In genomic region chr9:626591-626990, GRCh38 we compare ENCODE assay signal across 12 cellular contexts.
DNase-seq lines count a peak whose midpoint lies in the region; ATAC-seq and TF ChIP-seq lines count a peak whose summit lies in the region.
"Had no signal": no experiment of that assay in that cellular context is flagged by ENCODE, and none has a peak within 500 bp of the region (broad histone marks: within the 10 kb centered on the region; RNA-seq: fewer than 3 reads in every experiment).

No MANE protein-coding gene starts in this region.

- TF ChIP-seq POLR2A in testis (IDR thresholded peaks at IDR 0.05), result no peak

- 75 to 80% methylated on average over 3 of the region's 3 CpGs for WGBS in testis, 2 donors

- H3K9me3 Mint-ChIP-seq in nephron, result no peaks in the 10 kb centered on the region
- H3K9me3 Mint-ChIP-seq: CD8-positive, alpha-beta T cell had no signal

- peak; percentile 83 for ATAC-seq in GM18502 (IDR thresholded peaks at IDR 0.05; ENCODE audit: poor library complexity, unreplicated experiment)
- peak; percentile 78 for ATAC-seq in HG02870 (IDR thresholded peaks at IDR 0.05; ENCODE audit: unreplicated experiment)
- ATAC-seq in HG03521 (IDR thresholded peaks at IDR 0.05; ENCODE audit: unreplicated experiment), result no peak
- ATAC-seq in GM18520 (IDR thresholded peaks at IDR 0.05; ENCODE audit: unreplicated experiment), result no peak
- ATAC-seq: CD8-positive, alpha-beta T cell; HCT116 had no signal

- no peaks in the 10 kb centered on the region for H3K36me3 Mint-ChIP-seq in nephron (ENCODE audit: low read depth)
- H3K36me3 Mint-ChIP-seq: CD8-positive, alpha-beta T cell had no signal

- H3K4me3 ChIP-seq in testis, result no peak overlapping the region

- H3K27ac Mint-ChIP-seq in nephron, result peak overlapping the region in 2 of 3 experiments; percentile 36
- H3K27ac Mint-ChIP-seq: CD8-positive, alpha-beta T cell had no signal

- peaks cover 42% of the 10 kb centered on the region for H3K4me1 Mint-ChIP-seq in nephron

- no peak for TF ChIP-seq CTCF in nephron (IDR thresholded peaks at IDR 0.05; ENCODE audit: unreplicated experiment in 3 of 3)
- no peak for TF ChIP-seq CTCF in testis (IDR thresholded peaks at IDR 0.05)

- H3K4me3 Mint-ChIP-seq in nephron, result no peak overlapping the region
- H3K4me3 Mint-ChIP-seq: CD8-positive, alpha-beta T cell had no signal

- peaks cover 13% of the 10 kb centered on the region for H3K4me1 ChIP-seq in testis

- peaks cover 3% of the 10 kb centered on the region for H3K27me3 Mint-ChIP-seq in nephron (ENCODE audit: low read depth)

- H3K36me3 ChIP-seq in testis (ENCODE audit: low read depth, missing control alignments), result no peaks in the 10 kb centered on the region

- intact Hi-C loops in testis (cut with DNase I; ENCODE audit: low total_unique reads), result no loop called here

- DNase-seq in amniotic epithelial cell (ENCODE audit: low read depth) (peak; percentile 45), testis (no peak), anterior cingulate cortex (lab: John Stamatoyannopoulos, UW) (no peak)
- DNase-seq: activated naive CD4-positive, alpha-beta T cell; CD8-positive, alpha-beta T cell; NK-92 treated with Interleukin-12 subunit alpha and Interleukin-12 subunit beta, amount 100 ng/mL, for 24 hours had no signal

- H3K27me3 ChIP-seq in testis, result no peaks in the 10 kb centered on the region

- no peaks in the 10 kb centered on the region for H3K9me3 ChIP-seq in testis

- H3K27ac ChIP-seq in testis, result peak overlapping the region in 1 of 2 donors; percentile 8

Comparison
In these comparisons a context has a peak if more than half of its experiments do, and no peak if none do; other contexts are left out.
1. ATAC-seq: peak in GM18502 (single experiment) and HG02870 (single experiment); none in HG03521 (single experiment) and GM18520 (single experiment).